Comparison of ENCODE assay signal across 1 cellular context in genomic region chr9:124821247-124821623, GRCh38.
TF ChIP-seq lines count a peak whose summit lies in the region.

No MANE protein-coding gene starts in this region.

TF ChIP-seq in IMR-90, 13 proteins besides CTCF, POLR2A, EP300 and RAD21:
- TF ChIP-seq MXI1 (IDR thresholded peaks at IDR 0.05; ENCODE audit: borderline replicate concordance, low read depth, low read length) (no peak), MAZ (IDR thresholded peaks at IDR 0.05; ENCODE audit: borderline replicate concordance, low read depth, low read length) (no peak), CHD1 (IDR thresholded peaks at IDR 0.05; ENCODE audit: low read depth, low read length) (no peak), NFE2L2 (IDR thresholded peaks at IDR 0.05; ENCODE audit: low read depth, low read length) (no peak), FOS (IDR thresholded peaks at IDR 0.05; ENCODE audit: low read depth, low read length) (no peak), RFX5 (IDR thresholded peaks at IDR 0.05; ENCODE audit: low read depth, low read length) (no peak), BHLHE40 (IDR thresholded peaks at IDR 0.05; ENCODE audit: low read depth, low read length) (no peak), CEBPB (IDR thresholded peaks at IDR 0.05; ENCODE audit: low read depth, low read length) (no peak), MAFK (IDR thresholded peaks at IDR 0.05; ENCODE audit: low read depth, low read length) (no peak), ELK1 (IDR thresholded peaks at IDR 0.05; ENCODE audit: borderline replicate concordance, low read depth, low read length) (no peak), RCOR1 (IDR thresholded peaks at IDR 0.05; ENCODE audit: insufficient replicate concordance, low read length) (no peak), USF2 (IDR thresholded peaks at IDR 0.05; ENCODE audit: low read depth, low read length) (no peak)
